Comparison of ENCODE assay signal across 1 cellular context in the genomic region with DNA sequence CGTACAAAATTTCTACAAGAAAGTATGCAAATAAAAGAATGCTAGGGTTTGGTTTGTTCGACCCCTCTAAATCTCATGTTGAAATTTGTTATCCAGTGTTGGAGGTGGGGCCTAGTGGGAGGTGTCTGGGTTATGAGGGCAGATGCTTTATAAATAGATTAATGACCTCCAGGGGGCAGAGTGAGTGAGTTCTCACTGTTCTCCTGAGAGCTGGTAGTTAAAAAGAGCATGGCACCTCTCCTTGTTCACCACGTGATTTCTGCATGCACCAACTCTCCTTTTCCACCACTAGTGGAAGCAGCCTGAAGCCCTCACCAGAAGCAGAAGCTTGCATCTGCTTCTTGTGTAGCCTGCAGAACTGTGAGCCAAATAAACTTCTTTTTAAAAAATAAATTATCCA.
A peak's percentile ranks its signal among the peaks of the same experiment; 100 is the strongest.
TF ChIP-seq lines count a peak whose summit lies in the region.

No MANE protein-coding gene starts in this region.

TF ChIP-seq in HepG2, 621 proteins besides CTCF, POLR2A, EP300 and RAD21 (continued from another document):
- TF ChIP-seq USF2 (IDR thresholded peaks at IDR 0.05; ENCODE audit: low read depth, low read length), result peak; percentile 33
- no peak; the same call in 1 of the 2 replicates for TF ChIP-seq USF2 (CRISPR knock-in tag; IDR thresholded peaks at IDR 0.05; ENCODE audit: borderline replicate concordance)
- TF ChIP-seq ZNF251 (CRISPR knock-in tag; IDR thresholded peaks at IDR 0.05), result no peak
- no peak for TF ChIP-seq JUN (CRISPR knock-in tag; IDR thresholded peaks at IDR 0.05)
- TF ChIP-seq CHCHD3 (CRISPR knock-in tag; IDR thresholded peaks at IDR 0.05), result no peak
- TF ChIP-seq ZBTB20 (CRISPR knock-in tag; IDR thresholded peaks at IDR 0.05; ENCODE audit: borderline replicate concordance, low read depth), result no peak
- TF ChIP-seq ZNF883 (CRISPR knock-in tag; IDR thresholded peaks at IDR 0.05; ENCODE audit: not compliant biosample characterization), result no peak
- no peak for TF ChIP-seq CHD2 (IDR thresholded peaks at IDR 0.05; ENCODE audit: low read depth, low read length)
- peak; percentile 27; the same call in 1 of the 2 replicates for TF ChIP-seq SMC3 (IDR thresholded peaks at IDR 0.05; ENCODE audit: low read length)
- no peak for TF ChIP-seq CEBPG (CRISPR knock-in tag; IDR thresholded peaks at IDR 0.05)
- no peak for TF ChIP-seq SALL1 (CRISPR knock-in tag; IDR thresholded peaks at IDR 0.05)
- no peak for TF ChIP-seq RAD51 (IDR thresholded peaks at IDR 0.05; ENCODE audit: borderline replicate concordance)
- TF ChIP-seq STAG1 (CRISPR knock-in tag; IDR thresholded peaks at IDR 0.05), result peak; percentile 27; the same call in 1 of the 2 replicates
- no peak for TF ChIP-seq EED (CRISPR knock-in tag; IDR thresholded peaks at IDR 0.05)
- TF ChIP-seq MBD4 (IDR thresholded peaks at IDR 0.05; ENCODE audit: borderline replicate concordance, low read length), result no peak
- no peak for TF ChIP-seq FOXA1 (IDR thresholded peaks at IDR 0.05)
- TF ChIP-seq FOXA1 (CRISPR knock-in tag; IDR thresholded peaks at IDR 0.05), result no peak
- TF ChIP-seq ZNF792 (CRISPR knock-in tag; IDR thresholded peaks at IDR 0.05), result no peak
- TF ChIP-seq MAFF (IDR thresholded peaks at IDR 0.05; ENCODE audit: low read depth, low read length), result no peak
- TF ChIP-seq ELF1 (CRISPR knock-in tag; IDR thresholded peaks at IDR 0.05), result no peak
- no peak for TF ChIP-seq ZSCAN29 (CRISPR knock-in tag; conservative IDR thresholded peaks at IDR 0.05)
- TF ChIP-seq, protein P1, sequence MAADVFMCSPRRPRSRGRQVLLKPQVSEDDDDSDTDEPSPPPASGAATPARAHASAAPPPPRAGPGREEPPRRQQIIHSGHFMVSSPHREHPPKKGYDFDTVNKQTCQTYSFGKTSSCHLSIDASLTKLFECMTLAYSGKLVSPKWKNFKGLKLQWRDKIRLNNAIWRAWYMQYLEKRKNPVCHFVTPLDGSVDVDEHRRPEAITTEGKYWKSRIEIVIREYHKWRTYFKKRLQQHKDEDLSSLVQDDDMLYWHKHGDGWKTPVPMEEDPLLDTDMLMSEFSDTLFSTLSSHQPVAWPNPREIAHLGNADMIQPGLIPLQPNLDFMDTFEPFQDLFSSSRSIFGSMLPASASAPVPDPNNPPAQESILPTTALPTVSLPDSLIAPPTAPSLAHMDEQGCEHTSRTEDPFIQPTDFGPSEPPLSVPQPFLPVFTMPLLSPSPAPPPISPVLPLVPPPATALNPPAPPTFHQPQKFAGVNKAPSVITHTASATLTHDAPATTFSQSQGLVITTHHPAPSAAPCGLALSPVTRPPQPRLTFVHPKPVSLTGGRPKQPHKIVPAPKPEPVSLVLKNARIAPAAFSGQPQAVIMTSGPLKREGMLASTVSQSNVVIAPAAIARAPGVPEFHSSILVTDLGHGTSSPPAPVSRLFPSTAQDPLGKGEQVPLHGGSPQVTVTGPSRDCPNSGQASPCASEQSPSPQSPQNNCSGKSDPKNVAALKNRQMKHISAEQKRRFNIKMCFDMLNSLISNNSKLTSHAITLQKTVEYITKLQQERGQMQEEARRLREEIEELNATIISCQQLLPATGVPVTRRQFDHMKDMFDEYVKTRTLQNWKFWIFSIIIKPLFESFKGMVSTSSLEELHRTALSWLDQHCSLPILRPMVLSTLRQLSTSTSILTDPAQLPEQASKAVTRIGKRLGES (CRISPR knock-in tag; IDR thresholded peaks at IDR 0.05; ENCODE audit: borderline replicate concordance), result no peak
- no peak for TF ChIP-seq DRAP1 (CRISPR knock-in tag; IDR thresholded peaks at IDR 0.05)
